ENCODE assay signal across 8 cellular contexts in genomic region chr2:37832590-37833197, GRCh38.
DNase-seq lines count a peak whose midpoint lies in the region; ATAC-seq and TF ChIP-seq lines count a peak whose summit lies in the region.

No MANE protein-coding gene starts in this region.

- TF ChIP-seq RAD21 in liver (IDR thresholded peaks at IDR 0.05) = peak; percentile 99

- H3K27ac Mint-ChIP-seq in activated CD4-positive, alpha-beta T cell treated with anti-CD3 and anti-CD28 coated beads for 36 hours = peak overlapping the region; percentile 32

- H3K27me3 ChIP-seq in liver (ENCODE audit: control insufficient read depth in 4 of 4, insufficient read depth in 4 of 4, low read length in 3 of 4) = no peaks in the 10 kb centered on the region

- H3K4me3 Mint-ChIP-seq in activated CD4-positive, alpha-beta T cell treated with anti-CD3 and anti-CD28 coated beads for 36 hours = no peak overlapping the region

- no peak overlapping the region for H3K4me3 ChIP-seq in choroid plexus epithelial cell (ENCODE audit: low read depth, low read length)
- H3K4me3 ChIP-seq in liver (ENCODE audit: low read depth in 1 of 3, low read length in 3 of 3) = no peak overlapping the region

- peaks cover 22% of the 10 kb centered on the region for H3K4me1 Mint-ChIP-seq in activated CD4-positive, alpha-beta T cell treated with anti-CD3 and anti-CD28 coated beads for 36 hours

- no peaks in the 10 kb centered on the region for H3K9me3 Mint-ChIP-seq in activated CD4-positive, alpha-beta T cell treated with anti-CD3 and anti-CD28 coated beads for 36 hours (ENCODE audit: low read depth)

- DNase-seq in NCI-H526 (lab: John Stamatoyannopoulos, UW) = peak; percentile 67 to 89
- peak; percentile 90 for DNase-seq in activated CD4-positive, alpha-beta T cell treated with anti-CD3 and anti-CD28 coated beads for 36 hours
- peak; percentile 88 for DNase-seq in choroid plexus epithelial cell (ENCODE audit: low read depth)
- DNase-seq in stimulated activated CD4-positive, alpha-beta T cell treated with anti-CD3 and anti-CD28 coated beads, TNF-alpha, amount 100 ng/mL, for 4 hours (ENCODE audit: low read depth in 3 of 3) = peak; percentile 66 to 70 (median 67)

- no peaks in the 10 kb centered on the region for H3K36me3 Mint-ChIP-seq in activated CD4-positive, alpha-beta T cell treated with anti-CD3 and anti-CD28 coated beads for 36 hours (ENCODE audit: low read depth)

- intact Hi-C loops in activated CD4-positive, alpha-beta T cell treated with anti-CD3 and anti-CD28 coated beads for 36 hours (cut with DNase I, micrococcal nuclease) = loop anchor here (1.0 to 5.0 kb wide), 9 partner anchors 40 to 665 kb away; no protein-coding TSS in a partner anchor

- no peaks in the 10 kb centered on the region for H3K27me3 Mint-ChIP-seq in activated CD4-positive, alpha-beta T cell treated with anti-CD3 and anti-CD28 coated beads for 36 hours

- ATAC-seq in HG03342 (IDR thresholded peaks at IDR 0.05; ENCODE audit: unreplicated experiment) (peak; percentile 60), HG03460 (IDR thresholded peaks at IDR 0.05; ENCODE audit: unreplicated experiment) (no peak)
- ATAC-seq in activated CD4-positive, alpha-beta T cell treated with anti-CD3 and anti-CD28 coated beads for 36 hours = peak; percentile 76

- no peaks in the 10 kb centered on the region for H3K36me3 ChIP-seq in liver (ENCODE audit: control insufficient read depth in 4 of 4, insufficient read depth in 3 of 4, low read depth in 1 of 4, low read length in 3 of 4)

- no peak overlapping the region for H3K9ac ChIP-seq in liver (ENCODE audit: low read depth in 1 of 2, low read length in 2 of 2)

- TF ChIP-seq CTCF in GM12872 (IDR thresholded peaks at IDR 0.05; ENCODE audit: insufficient read depth, low read depth, low read length) (peak; percentile 82), choroid plexus epithelial cell (conservative IDR thresholded peaks at IDR 0.05; ENCODE audit: low read depth, low read length) (peak; percentile 92), liver (IDR thresholded peaks at IDR 0.05; ENCODE audit: low read depth, low read length, missing input control) (peak; percentile 85)

- CTCF ChIA-PET in activated CD4-positive, alpha-beta T cell treated with anti-CD3 and anti-CD28 coated beads for 36 hours (lab: Charles Lee) = interaction anchor here (0.6 to 7.5 kb wide), 21 partner anchors 8 to 457 kb away, joined by 3 to 59 read pairs (median 5); no protein-coding TSS in a partner anchor

- no peak overlapping the region for H3K27ac ChIP-seq in liver (ENCODE audit: low read depth in 1 of 2, low read length in 2 of 2)

- H3K9me3 ChIP-seq in liver (ENCODE audit: control insufficient read depth in 4 of 4, low read length in 3 of 4) = no peaks in the 10 kb centered on the region

- peaks cover 0 to 5% (median 3%) of the 10 kb centered on the region in 4 donors for H3K4me1 ChIP-seq in liver (ENCODE audit: control insufficient read depth in 4 of 4, insufficient read depth in 4 of 4, low read length in 3 of 4)

- POLR2A ChIA-PET in activated CD4-positive, alpha-beta T cell treated with anti-CD3 and anti-CD28 coated beads for 36 hours (lab: Charles Lee) = no interaction called here

- 25% methylated on average over 3 of the region's 3 CpGs for WGBS in liver

TF ChIP-seq in liver, 16 proteins besides CTCF, POLR2A, EP300 and RAD21:
- TF ChIP-seq HNF4G (IDR thresholded peaks at IDR 0.05) (no peak), SP1 (IDR thresholded peaks at IDR 0.05) (no peak), FOXA1 (IDR thresholded peaks at IDR 0.05) (peak; percentile 52), RXRA (IDR thresholded peaks at IDR 0.05) (no peak), NR2F2 (IDR thresholded peaks at IDR 0.05) (no peak), GABPA (IDR thresholded peaks at IDR 0.05 in 1 of 2, conservative IDR thresholded peaks at IDR 0.05 in 1 of 2) (no peak), ATF3 (IDR thresholded peaks at IDR 0.05) (no peak), YY1 (IDR thresholded peaks at IDR 0.05) (no peak), FOXA2 (IDR thresholded peaks at IDR 0.05) (peak; percentile 50), TAF1 (conservative IDR thresholded peaks at IDR 0.05) (no peak), EGR1 (IDR thresholded peaks at IDR 0.05; ENCODE audit: low read depth in 2 of 2) (no peak), JUND (IDR thresholded peaks at IDR 0.05) (no peak), HNF4A (conservative IDR thresholded peaks at IDR 0.05) (peak; percentile 34 to 41)
- TF ChIP-seq, protein P1, sequence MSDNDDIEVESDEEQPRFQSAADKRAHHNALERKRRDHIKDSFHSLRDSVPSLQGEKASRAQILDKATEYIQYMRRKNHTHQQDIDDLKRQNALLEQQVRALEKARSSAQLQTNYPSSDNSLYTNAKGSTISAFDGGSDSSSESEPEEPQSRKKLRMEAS (IDR thresholded peaks at IDR 0.05) = no peak
- TF ChIP-seq, protein P2, sequence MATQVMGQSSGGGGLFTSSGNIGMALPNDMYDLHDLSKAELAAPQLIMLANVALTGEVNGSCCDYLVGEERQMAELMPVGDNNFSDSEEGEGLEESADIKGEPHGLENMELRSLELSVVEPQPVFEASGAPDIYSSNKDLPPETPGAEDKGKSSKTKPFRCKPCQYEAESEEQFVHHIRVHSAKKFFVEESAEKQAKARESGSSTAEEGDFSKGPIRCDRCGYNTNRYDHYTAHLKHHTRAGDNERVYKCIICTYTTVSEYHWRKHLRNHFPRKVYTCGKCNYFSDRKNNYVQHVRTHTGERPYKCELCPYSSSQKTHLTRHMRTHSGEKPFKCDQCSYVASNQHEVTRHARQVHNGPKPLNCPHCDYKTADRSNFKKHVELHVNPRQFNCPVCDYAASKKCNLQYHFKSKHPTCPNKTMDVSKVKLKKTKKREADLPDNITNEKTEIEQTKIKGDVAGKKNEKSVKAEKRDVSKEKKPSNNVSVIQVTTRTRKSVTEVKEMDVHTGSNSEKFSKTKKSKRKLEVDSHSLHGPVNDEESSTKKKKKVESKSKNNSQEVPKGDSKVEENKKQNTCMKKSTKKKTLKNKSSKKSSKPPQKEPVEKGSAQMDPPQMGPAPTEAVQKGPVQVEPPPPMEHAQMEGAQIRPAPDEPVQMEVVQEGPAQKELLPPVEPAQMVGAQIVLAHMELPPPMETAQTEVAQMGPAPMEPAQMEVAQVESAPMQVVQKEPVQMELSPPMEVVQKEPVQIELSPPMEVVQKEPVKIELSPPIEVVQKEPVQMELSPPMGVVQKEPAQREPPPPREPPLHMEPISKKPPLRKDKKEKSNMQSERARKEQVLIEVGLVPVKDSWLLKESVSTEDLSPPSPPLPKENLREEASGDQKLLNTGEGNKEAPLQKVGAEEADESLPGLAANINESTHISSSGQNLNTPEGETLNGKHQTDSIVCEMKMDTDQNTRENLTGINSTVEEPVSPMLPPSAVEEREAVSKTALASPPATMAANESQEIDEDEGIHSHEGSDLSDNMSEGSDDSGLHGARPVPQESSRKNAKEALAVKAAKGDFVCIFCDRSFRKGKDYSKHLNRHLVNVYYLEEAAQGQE (IDR thresholded peaks at IDR 0.05) = no peak
- TF ChIP-seq, protein P3, sequence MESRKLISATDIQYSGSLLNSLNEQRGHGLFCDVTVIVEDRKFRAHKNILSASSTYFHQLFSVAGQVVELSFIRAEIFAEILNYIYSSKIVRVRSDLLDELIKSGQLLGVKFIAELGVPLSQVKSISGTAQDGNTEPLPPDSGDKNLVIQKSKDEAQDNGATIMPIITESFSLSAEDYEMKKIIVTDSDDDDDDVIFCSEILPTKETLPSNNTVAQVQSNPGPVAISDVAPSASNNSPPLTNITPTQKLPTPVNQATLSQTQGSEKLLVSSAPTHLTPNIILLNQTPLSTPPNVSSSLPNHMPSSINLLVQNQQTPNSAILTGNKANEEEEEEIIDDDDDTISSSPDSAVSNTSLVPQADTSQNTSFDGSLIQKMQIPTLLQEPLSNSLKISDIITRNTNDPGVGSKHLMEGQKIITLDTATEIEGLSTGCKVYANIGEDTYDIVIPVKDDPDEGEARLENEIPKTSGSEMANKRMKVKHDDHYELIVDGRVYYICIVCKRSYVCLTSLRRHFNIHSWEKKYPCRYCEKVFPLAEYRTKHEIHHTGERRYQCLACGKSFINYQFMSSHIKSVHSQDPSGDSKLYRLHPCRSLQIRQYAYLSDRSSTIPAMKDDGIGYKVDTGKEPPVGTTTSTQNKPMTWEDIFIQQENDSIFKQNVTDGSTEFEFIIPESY (IDR thresholded peaks at IDR 0.05) = no peak
